Comparison of ENCODE assay signal across 20 cellular contexts in the genomic region with DNA sequence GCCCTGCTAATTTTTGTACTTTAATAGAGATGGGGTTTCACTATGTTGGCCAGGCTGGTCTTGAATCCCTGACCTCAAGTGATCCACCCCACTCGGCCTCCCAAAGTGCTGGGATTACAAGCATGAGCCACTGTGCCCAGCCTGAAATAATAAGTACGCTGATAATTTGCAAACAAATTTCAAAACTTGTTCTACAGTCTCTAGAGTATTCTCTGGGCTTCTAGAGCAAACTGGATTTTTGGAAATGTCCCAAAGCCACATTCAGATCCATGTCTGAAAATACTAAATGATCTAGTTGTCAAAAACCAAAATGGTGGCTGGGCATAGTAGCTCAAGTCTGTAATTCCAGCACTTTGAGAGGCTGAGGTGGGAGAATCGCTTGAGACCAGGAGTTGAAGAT.
"Had no signal": no experiment of that assay in that cellular context is flagged by ENCODE, and none has a peak within 500 bp of the region (broad histone marks: within the 10 kb centered on the region; RNA-seq: fewer than 3 reads in every experiment).

No MANE protein-coding gene starts in this region.

- DNase-seq: Karpas-422, KG1, MG63, NCI-H1092 treated with DMSO at 0.1 percent for 48 hours, NCI-H1436, NCI-H187, NCI-H2029, NCI-H2081 treated with DMSO at 0.1 percent for 48 hours, NCI-H2171, NCI-H226, NCI-H446, NCI-H510A, NCI-H524 treated with DMSO at 0.1 percent for 48 hours, NCI-H69, NCI-H774, SHP77 treated with DMSO at 0.1 percent for 48 hours, SJCRH30 had no signal

- H3K4me3 ChIP-seq: MG63, SJCRH30 had no signal

- ATAC-seq: Panc1, SK-N-SH treated with all-trans-retinoic acid at 6 μM for 48 hours had no signal

- H3K9me3 ChIP-seq: MG63, SJCRH30 had no signal

- H3K4me1 ChIP-seq: SJCRH30 had no signal

- H3K27ac ChIP-seq: RWPE1, SJCRH30 had no signal

- H3K27me3 ChIP-seq: MG63, SJCRH30 had no signal
